14 cellular contexts compared by ENCODE assay signal in genomic region chr3:8755564-8756237, GRCh38. TPM values are rescaled to one million over a fixed set of nuclear protein-coding genes. Genes with fewer than 3 reads are reported as not detected.
DNase-seq lines count a peak whose midpoint lies in the region; ATAC-seq and TF ChIP-seq lines count a peak whose summit lies in the region.
"Had no signal": no experiment of that assay in that cellular context is flagged by ENCODE, and none has a peak within 500 bp of the region (broad histone marks: within the 10 kb centered on the region; RNA-seq: fewer than 3 reads in every experiment).

No MANE protein-coding gene starts in this region.

- no peaks in the 10 kb centered on the region for H3K9me3 Mint-ChIP-seq in activated T-cell treated with anti-CD3 and anti-CD28 coated beads, Interleukin-2, amount 50 U/mL, for 4 hours
- H3K9me3 Mint-ChIP-seq: activated B cell treated with CpG ODN at 0.5 μM for 24 hours; natural killer cell treated with Interleukin-12 subunit alpha and Interleukin-12 subunit beta and Interleukin-15 and Interleukin-18, amount 100 ng/mL, for 72 hours had no signal

- DNase-seq in cardiac septum (ENCODE audit: low spot score): peak; percentile 33
- DNase-seq in Right ventricle myocardium superior: no peak
- peak; percentile 21 for DNase-seq in OCI-M1 (lab: John Stamatoyannopoulos, UW)
- no peak for DNase-seq in epithelial cell of proximal tubule (ENCODE audit: low read depth)
- DNase-seq in activated CD8-positive, alpha-beta memory T cell treated with anti-CD3 and anti-CD28 coated beads for 24 hours: no peak
- DNase-seq in COR-L47 (lab: John Stamatoyannopoulos, UW): no peak
- no peak for DNase-seq in activated T-cell treated with anti-CD3 and anti-CD28 coated beads, Interleukin-2, amount 50 U/mL, for 4 hours
- DNase-seq in NCI-H1436 (lab: John Stamatoyannopoulos, UW): no peak
- DNase-seq: activated B cell treated with CpG ODN at 0.5 μM for 24 hours; C1 segment of cervical spinal cord; NCI-H1048; stimulated activated naive CD4-positive, alpha-beta T cell treated with Interleukin-2 at 50 U/mL for 16 hours had no signal

- intact Hi-C loops in cardiac septum (cut with DNase I): no loop called here
- intact Hi-C loops in Right ventricle myocardium superior (cut with DNase I): no loop called here

- H3K27me3 Mint-ChIP-seq in activated T-cell treated with anti-CD3 and anti-CD28 coated beads, Interleukin-2, amount 50 U/mL, for 4 hours (ENCODE audit: low read depth): no peaks in the 10 kb centered on the region
- H3K27me3 Mint-ChIP-seq: activated B cell treated with CpG ODN at 0.5 μM for 24 hours had no signal

- no peak overlapping the region for H3K4me3 Mint-ChIP-seq in activated T-cell treated with anti-CD3 and anti-CD28 coated beads, Interleukin-2, amount 50 U/mL, for 4 hours
- H3K4me3 Mint-ChIP-seq: activated B cell treated with CpG ODN at 0.5 μM for 24 hours; natural killer cell treated with Interleukin-12 subunit alpha and Interleukin-12 subunit beta and Interleukin-15 and Interleukin-18, amount 100 ng/mL, for 72 hours had no signal

- no peak for ATAC-seq in Right ventricle myocardium superior (ENCODE audit: poor library complexity)
- ATAC-seq in activated T-cell treated with anti-CD3 and anti-CD28 coated beads, Interleukin-2, amount 50 U/mL, for 4 hours: no peak
- ATAC-seq: natural killer cell treated with Interleukin-12 subunit alpha and Interleukin-12 subunit beta and Interleukin-15 and Interleukin-18, amount 100 ng/mL, for 72 hours had no signal

- peak; percentile 48 for TF ChIP-seq CTCF in epithelial cell of proximal tubule (conservative IDR thresholded peaks at IDR 0.05; ENCODE audit: low read depth, low read length)

- no peaks in the 10 kb centered on the region for H3K36me3 Mint-ChIP-seq in activated T-cell treated with anti-CD3 and anti-CD28 coated beads, Interleukin-2, amount 50 U/mL, for 4 hours (ENCODE audit: insufficient read depth)
- H3K36me3 Mint-ChIP-seq: natural killer cell treated with Interleukin-12 subunit alpha and Interleukin-12 subunit beta and Interleukin-15 and Interleukin-18, amount 100 ng/mL, for 72 hours had no signal

- no peaks in the 10 kb centered on the region for H3K4me1 Mint-ChIP-seq in activated T-cell treated with anti-CD3 and anti-CD28 coated beads, Interleukin-2, amount 50 U/mL, for 4 hours (ENCODE audit: low read depth)
- H3K4me1 Mint-ChIP-seq: activated B cell treated with CpG ODN at 0.5 μM for 24 hours had no signal

- H3K4me3 ChIP-seq in epithelial cell of proximal tubule (ENCODE audit: low read depth, low read length): no peak overlapping the region

RNA-seq across cellular contexts. Expression of gene OXTR, which starts 13.7 kb away (rescaled TPM):
- total RNA-seq in cardiac septum (0.30 TPM), Right ventricle myocardium superior (0.54 TPM), epithelial cell of proximal tubule (5.9 and 8.4 TPM in 2 replicates)
- total RNA-seq in activated T-cell treated with anti-CD3 and anti-CD28 coated beads, Interleukin-2, amount 50 U/mL, for 4 hours: 1 to 10 TPM in 1 of 3 donors, under 1 TPM in 2; 0.25 to 1.2 (median 0.41) TPM

RNA-seq across cellular contexts. Expression of gene CAV3, which starts 22.1 kb away (rescaled TPM):
- total RNA-seq in cardiac septum (24.8 TPM), Right ventricle myocardium superior (27.5 TPM), epithelial cell of proximal tubule (not detected in 2 replicates)
- total RNA-seq in activated T-cell treated with anti-CD3 and anti-CD28 coated beads, Interleukin-2, amount 50 U/mL, for 4 hours: not detected
- total RNA-seq: activated B cell treated with CpG ODN at 0.5 μM for 24 hours; cerebellum; natural killer cell treated with Interleukin-12 subunit alpha and Interleukin-12 subunit beta and Interleukin-15 and Interleukin-18, amount 100 ng/mL, for 72 hours had no signal

Comparison
In these comparisons a context has a peak if more than half of its experiments do, and no peak if none do; other contexts are left out.
1. DNase-seq: peak in cardiac septum (single experiment) and OCI-M1 (single experiment); none in Right ventricle myocardium superior (single experiment), epithelial cell of proximal tubule (single experiment), activated CD8-positive, alpha-beta memory T cell treated with anti-CD3 and anti-CD28 coated beads for 24 hours (single experiment), COR-L47 (single experiment), activated T-cell treated with anti-CD3 and anti-CD28 coated beads, Interleukin-2, amount 50 U/mL, for 4 hours (single experiment) and NCI-H1436 (single experiment).
2. RNA of gene CAV3, which starts 22.1 kb away (total RNA-seq): 27.5 TPM in Right ventricle myocardium superior (single experiment) and 24.8 TPM in cardiac septum (single experiment); not detected in epithelial cell of proximal tubule and not detected in activated T-cell treated with anti-CD3 and anti-CD28 coated beads, Interleukin-2, amount 50 U/mL, for 4 hours; every median in the first group is over 10 times any median in the second.